Comparison of ENCODE assay signal across 1 cellular context in the genomic region with DNA sequence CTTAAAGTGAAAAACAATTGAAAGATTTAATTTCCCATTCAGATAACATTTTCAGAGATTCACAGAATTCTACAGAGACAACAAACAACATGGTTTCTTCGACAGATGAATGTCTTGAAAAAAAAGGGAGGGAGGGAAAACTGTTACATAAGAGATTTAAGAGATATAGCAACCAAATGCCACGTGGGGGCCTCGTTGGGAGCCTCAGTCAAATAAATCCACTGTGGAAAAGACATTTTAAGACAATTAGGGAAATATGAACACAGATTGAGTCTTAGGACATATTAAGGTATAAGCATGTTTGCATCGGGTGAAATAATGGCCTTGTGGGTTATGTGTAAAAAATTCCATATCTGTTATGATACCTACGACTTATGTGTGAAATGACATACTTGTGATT.
TF ChIP-seq lines count a peak whose summit lies in the region.

No MANE protein-coding gene starts in this region.

TF ChIP-seq in A549, 52 proteins besides CTCF, POLR2A, EP300 and RAD21:
- TF ChIP-seq SMC3 (IDR thresholded peaks at IDR 0.05): peak; percentile 31; the same call in 1 of the 3 replicates
- TF ChIP-seq, protein P1, sequence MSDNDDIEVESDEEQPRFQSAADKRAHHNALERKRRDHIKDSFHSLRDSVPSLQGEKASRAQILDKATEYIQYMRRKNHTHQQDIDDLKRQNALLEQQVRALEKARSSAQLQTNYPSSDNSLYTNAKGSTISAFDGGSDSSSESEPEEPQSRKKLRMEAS (IDR thresholded peaks at IDR 0.05): 0 out of 2 replicates have a peak, but pooled peaks have one; percentile 19
- TF ChIP-seq MAFK (IDR thresholded peaks at IDR 0.05; ENCODE audit: partially characterized antibody): no peak
